2 cellular contexts compared by ENCODE assay signal in the genomic region with DNA sequence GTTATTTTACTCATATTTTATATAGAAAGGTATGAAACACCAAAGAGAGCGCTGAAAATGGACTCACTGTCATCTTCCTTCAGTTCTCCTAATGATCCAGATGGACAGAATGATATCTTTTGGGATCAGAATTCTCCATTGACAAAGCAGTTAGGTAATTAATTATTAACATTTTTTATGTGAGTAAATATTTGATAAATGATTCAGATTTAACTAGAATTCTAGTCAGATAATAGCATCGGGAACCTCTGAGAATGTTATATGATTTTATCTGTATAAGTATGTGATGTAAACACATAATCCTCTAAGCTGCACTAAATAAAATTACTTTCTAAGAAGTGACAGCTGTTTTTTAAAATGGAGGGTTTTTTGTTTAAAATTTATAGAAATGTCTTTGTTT.
TF ChIP-seq lines count a peak whose summit lies in the region.

No MANE protein-coding gene starts in this region.

TF ChIP-seq in HCT116, 20 proteins besides CTCF, POLR2A, EP300 and RAD21:
- TF ChIP-seq, protein P1, sequence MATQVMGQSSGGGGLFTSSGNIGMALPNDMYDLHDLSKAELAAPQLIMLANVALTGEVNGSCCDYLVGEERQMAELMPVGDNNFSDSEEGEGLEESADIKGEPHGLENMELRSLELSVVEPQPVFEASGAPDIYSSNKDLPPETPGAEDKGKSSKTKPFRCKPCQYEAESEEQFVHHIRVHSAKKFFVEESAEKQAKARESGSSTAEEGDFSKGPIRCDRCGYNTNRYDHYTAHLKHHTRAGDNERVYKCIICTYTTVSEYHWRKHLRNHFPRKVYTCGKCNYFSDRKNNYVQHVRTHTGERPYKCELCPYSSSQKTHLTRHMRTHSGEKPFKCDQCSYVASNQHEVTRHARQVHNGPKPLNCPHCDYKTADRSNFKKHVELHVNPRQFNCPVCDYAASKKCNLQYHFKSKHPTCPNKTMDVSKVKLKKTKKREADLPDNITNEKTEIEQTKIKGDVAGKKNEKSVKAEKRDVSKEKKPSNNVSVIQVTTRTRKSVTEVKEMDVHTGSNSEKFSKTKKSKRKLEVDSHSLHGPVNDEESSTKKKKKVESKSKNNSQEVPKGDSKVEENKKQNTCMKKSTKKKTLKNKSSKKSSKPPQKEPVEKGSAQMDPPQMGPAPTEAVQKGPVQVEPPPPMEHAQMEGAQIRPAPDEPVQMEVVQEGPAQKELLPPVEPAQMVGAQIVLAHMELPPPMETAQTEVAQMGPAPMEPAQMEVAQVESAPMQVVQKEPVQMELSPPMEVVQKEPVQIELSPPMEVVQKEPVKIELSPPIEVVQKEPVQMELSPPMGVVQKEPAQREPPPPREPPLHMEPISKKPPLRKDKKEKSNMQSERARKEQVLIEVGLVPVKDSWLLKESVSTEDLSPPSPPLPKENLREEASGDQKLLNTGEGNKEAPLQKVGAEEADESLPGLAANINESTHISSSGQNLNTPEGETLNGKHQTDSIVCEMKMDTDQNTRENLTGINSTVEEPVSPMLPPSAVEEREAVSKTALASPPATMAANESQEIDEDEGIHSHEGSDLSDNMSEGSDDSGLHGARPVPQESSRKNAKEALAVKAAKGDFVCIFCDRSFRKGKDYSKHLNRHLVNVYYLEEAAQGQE (IDR thresholded peaks at IDR 0.05; ENCODE audit: low read depth) = no peak
- TF ChIP-seq, protein P2, sequence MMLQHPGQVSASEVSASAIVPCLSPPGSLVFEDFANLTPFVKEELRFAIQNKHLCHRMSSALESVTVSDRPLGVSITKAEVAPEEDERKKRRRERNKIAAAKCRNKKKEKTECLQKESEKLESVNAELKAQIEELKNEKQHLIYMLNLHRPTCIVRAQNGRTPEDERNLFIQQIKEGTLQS (IDR thresholded peaks at IDR 0.05) = no peak
- TF ChIP-seq SRF (IDR thresholded peaks at IDR 0.05; ENCODE audit: low read depth) (no peak), ZFX (IDR thresholded peaks at IDR 0.05) (no peak), CBX3 (IDR thresholded peaks at IDR 0.05; ENCODE audit: low read depth) (no peak), EGR1 (IDR thresholded peaks at IDR 0.05; ENCODE audit: low read depth) (no peak), TCF7L2 (IDR thresholded peaks at IDR 0.05; ENCODE audit: borderline replicate concordance, extremely low read depth, insufficient read depth, insufficient read length) (no peak), JUND (IDR thresholded peaks at IDR 0.05) (no peak), SIN3A (IDR thresholded peaks at IDR 0.05; ENCODE audit: low read depth) (no peak), SP1 (IDR thresholded peaks at IDR 0.05; ENCODE audit: low read depth) (no peak), ELF1 (IDR thresholded peaks at IDR 0.05; ENCODE audit: borderline replicate concordance, low read depth) (no peak), ZNF274 (IDR thresholded peaks at IDR 0.05; ENCODE audit: low read depth, low read length) (no peak), POLR2AphosphoS5 (IDR thresholded peaks at IDR 0.05; ENCODE audit: low read depth, low read length) (no peak)
- TF ChIP-seq, protein P3, sequence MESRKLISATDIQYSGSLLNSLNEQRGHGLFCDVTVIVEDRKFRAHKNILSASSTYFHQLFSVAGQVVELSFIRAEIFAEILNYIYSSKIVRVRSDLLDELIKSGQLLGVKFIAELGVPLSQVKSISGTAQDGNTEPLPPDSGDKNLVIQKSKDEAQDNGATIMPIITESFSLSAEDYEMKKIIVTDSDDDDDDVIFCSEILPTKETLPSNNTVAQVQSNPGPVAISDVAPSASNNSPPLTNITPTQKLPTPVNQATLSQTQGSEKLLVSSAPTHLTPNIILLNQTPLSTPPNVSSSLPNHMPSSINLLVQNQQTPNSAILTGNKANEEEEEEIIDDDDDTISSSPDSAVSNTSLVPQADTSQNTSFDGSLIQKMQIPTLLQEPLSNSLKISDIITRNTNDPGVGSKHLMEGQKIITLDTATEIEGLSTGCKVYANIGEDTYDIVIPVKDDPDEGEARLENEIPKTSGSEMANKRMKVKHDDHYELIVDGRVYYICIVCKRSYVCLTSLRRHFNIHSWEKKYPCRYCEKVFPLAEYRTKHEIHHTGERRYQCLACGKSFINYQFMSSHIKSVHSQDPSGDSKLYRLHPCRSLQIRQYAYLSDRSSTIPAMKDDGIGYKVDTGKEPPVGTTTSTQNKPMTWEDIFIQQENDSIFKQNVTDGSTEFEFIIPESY (IDR thresholded peaks at IDR 0.05; ENCODE audit: extremely low read depth, insufficient replicate concordance, low read length) = no peak
- TF ChIP-seq, protein P4, sequence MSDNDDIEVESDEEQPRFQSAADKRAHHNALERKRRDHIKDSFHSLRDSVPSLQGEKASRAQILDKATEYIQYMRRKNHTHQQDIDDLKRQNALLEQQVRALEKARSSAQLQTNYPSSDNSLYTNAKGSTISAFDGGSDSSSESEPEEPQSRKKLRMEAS (IDR thresholded peaks at IDR 0.05) = no peak

TF ChIP-seq in SK-N-SH, 30 proteins besides CTCF, POLR2A, EP300 and RAD21 (continued from another document):
- TF ChIP-seq, protein P5, sequence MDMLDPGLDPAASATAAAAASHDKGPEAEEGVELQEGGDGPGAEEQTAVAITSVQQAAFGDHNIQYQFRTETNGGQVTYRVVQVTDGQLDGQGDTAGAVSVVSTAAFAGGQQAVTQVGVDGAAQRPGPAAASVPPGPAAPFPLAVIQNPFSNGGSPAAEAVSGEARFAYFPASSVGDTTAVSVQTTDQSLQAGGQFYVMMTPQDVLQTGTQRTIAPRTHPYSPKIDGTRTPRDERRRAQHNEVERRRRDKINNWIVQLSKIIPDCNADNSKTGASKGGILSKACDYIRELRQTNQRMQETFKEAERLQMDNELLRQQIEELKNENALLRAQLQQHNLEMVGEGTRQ (IDR thresholded peaks at IDR 0.05; ENCODE audit: borderline replicate concordance, low read depth, low read length) = no peak
- no peak for TF ChIP-seq SIN3A (IDR thresholded peaks at IDR 0.05; ENCODE audit: borderline replicate concordance, low read depth, low read length)
- no peak for TF ChIP-seq SMC3 (IDR thresholded peaks at IDR 0.05; ENCODE audit: low read depth, low read length)
- TF ChIP-seq, protein P6, sequence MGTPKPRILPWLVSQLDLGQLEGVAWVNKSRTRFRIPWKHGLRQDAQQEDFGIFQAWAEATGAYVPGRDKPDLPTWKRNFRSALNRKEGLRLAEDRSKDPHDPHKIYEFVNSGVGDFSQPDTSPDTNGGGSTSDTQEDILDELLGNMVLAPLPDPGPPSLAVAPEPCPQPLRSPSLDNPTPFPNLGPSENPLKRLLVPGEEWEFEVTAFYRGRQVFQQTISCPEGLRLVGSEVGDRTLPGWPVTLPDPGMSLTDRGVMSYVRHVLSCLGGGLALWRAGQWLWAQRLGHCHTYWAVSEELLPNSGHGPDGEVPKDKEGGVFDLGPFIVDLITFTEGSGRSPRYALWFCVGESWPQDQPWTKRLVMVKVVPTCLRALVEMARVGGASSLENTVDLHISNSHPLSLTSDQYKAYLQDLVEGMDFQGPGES (IDR thresholded peaks at IDR 0.05; ENCODE audit: low read depth, low read length) = no peak
- TF ChIP-seq MEF2A (IDR thresholded peaks at IDR 0.05; ENCODE audit: borderline replicate concordance, low read depth) = no peak
